Comparison of ENCODE assay signal across 1 cellular context in the genomic region with DNA sequence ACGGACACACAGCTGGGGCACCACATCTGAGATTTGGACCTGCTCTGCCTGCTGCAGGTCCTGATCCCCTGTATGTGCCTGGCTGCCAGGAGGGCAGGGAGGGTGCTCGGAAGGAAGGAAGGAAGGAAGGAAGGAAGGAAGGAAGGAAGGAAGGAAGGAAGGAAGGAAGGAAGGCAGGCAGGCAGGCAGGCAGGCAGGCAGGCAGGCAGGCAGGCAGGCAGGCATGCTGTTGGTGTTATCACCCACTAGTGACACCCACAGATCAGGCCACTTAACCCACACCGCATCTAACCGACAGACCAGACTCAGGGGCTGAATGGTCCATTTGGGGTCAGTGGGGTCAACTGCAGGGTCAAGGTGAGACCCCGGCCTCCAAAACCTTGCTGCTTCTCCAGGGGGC.
TF ChIP-seq lines count a peak whose summit lies in the region.

No MANE protein-coding gene starts in this region.

TF ChIP-seq in HepG2, 621 proteins besides CTCF, POLR2A, EP300 and RAD21:
- TF ChIP-seq ZZZ3 (CRISPR knock-in tag; IDR thresholded peaks at IDR 0.05; ENCODE audit: borderline replicate concordance) (no peak), POLR2G (IDR thresholded peaks at IDR 0.05; ENCODE audit: low read depth, low read length) (no peak), ZSCAN22 (CRISPR knock-in tag; IDR thresholded peaks at IDR 0.05) (no peak), ZFP1 (CRISPR knock-in tag; IDR thresholded peaks at IDR 0.05) (no peak), NFE2L2 (IDR thresholded peaks at IDR 0.05; ENCODE audit: low read length) (no peak), ZNF296 (CRISPR knock-in tag; conservative IDR thresholded peaks at IDR 0.05) (no peak)
- TF ChIP-seq, protein P1, sequence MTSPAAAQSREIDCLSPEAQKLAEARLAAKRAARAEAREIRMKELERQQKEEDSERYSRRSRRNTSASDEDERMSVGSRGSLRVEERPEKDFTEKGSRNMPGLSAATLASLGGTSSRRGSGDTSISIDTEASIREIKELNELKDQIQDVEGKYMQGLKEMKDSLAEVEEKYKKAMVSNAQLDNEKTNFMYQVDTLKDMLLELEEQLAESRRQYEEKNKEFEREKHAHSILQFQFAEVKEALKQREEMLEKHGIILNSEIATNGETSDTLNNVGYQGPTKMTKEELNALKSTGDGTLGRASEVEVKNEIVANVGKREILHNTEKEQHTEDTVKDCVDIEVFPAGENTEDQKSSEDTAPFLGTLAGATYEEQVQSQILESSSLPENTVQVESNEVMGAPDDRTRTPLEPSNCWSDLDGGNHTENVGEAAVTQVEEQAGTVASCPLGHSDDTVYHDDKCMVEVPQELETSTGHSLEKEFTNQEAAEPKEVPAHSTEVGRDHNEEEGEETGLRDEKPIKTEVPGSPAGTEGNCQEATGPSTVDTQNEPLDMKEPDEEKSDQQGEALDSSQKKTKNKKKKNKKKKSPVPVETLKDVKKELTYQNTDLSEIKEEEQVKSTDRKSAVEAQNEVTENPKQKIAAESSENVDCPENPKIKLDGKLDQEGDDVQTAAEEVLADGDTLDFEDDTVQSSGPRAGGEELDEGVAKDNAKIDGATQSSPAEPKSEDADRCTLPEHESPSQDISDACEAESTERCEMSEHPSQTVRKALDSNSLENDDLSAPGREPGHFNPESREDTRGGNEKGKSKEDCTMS (CRISPR knock-in tag; conservative IDR thresholded peaks at IDR 0.05): no peak
- TF ChIP-seq, protein P2, sequence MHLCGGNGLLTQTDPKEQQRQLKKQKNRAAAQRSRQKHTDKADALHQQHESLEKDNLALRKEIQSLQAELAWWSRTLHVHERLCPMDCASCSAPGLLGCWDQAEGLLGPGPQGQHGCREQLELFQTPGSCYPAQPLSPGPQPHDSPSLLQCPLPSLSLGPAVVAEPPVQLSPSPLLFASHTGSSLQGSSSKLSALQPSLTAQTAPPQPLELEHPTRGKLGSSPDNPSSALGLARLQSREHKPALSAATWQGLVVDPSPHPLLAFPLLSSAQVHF (CRISPR knock-in tag; IDR thresholded peaks at IDR 0.05): no peak
- TF ChIP-seq, protein P3, sequence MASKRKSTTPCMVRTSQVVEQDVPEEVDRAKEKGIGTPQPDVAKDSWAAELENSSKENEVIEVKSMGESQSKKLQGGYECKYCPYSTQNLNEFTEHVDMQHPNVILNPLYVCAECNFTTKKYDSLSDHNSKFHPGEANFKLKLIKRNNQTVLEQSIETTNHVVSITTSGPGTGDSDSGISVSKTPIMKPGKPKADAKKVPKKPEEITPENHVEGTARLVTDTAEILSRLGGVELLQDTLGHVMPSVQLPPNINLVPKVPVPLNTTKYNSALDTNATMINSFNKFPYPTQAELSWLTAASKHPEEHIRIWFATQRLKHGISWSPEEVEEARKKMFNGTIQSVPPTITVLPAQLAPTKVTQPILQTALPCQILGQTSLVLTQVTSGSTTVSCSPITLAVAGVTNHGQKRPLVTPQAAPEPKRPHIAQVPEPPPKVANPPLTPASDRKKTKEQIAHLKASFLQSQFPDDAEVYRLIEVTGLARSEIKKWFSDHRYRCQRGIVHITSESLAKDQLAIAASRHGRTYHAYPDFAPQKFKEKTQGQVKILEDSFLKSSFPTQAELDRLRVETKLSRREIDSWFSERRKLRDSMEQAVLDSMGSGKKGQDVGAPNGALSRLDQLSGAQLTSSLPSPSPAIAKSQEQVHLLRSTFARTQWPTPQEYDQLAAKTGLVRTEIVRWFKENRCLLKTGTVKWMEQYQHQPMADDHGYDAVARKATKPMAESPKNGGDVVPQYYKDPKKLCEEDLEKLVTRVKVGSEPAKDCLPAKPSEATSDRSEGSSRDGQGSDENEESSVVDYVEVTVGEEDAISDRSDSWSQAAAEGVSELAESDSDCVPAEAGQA (IDR thresholded peaks at IDR 0.05; ENCODE audit: low read depth): no peak
- TF ChIP-seq, protein P3 (CRISPR knock-in tag; IDR thresholded peaks at IDR 0.05; ENCODE audit: borderline replicate concordance): no peak
TF ChIP-seq in HepG2: peak in this region for 0.
